ENCODE assay signal across 8 cellular contexts in genomic region chr7:99616359-99617186, GRCh38. TPM values are rescaled to one million over a fixed set of nuclear protein-coding genes. Genes with fewer than 3 reads are reported as not detected.
DNase-seq lines count a peak whose midpoint lies in the region; ATAC-seq and TF ChIP-seq lines count a peak whose summit lies in the region.

Gene ZSCAN25, plus strand, starts transcription at chr7:99616946. Its CDS starts 2,661 bp downstream, at chr7:99619607.

- peaks cover 3% of the 10 kb centered on the region; the same call in 1 of the 2 replicates for H3K9me1 ChIP-seq in IMR-90 (ENCODE audit: insufficient read depth, low read length)

- peak within 1 kb of the TSS; percentile 99 for H2AFZ ChIP-seq in IMR-90 (replicated peaks; ENCODE audit: low read length, poor library complexity)

- peak within 1 kb of the TSS; percentile 64 for H2AK5ac ChIP-seq in IMR-90 (ENCODE audit: low read depth, low read length)

- H3K4me2 ChIP-seq in IMR-90 (ENCODE audit: low read depth, low read length), result peak within 1 kb of the TSS; percentile 81

- BruUV-seq in IMR-90 (replicated peaks; lab: Mats Ljungman, UMichigan), result no TSS peak

- peak within 1 kb of the TSS; percentile 79 for H4K5ac ChIP-seq in IMR-90 (ENCODE audit: low read depth, low read length)

- H3K4me1 ChIP-seq in IMR-90 (ENCODE audit: control insufficient read depth, insufficient read depth, low read length) (no peaks in the 10 kb centered on the region), esophagus (ENCODE audit: control insufficient read depth in 2 of 2, insufficient read depth in 2 of 2, low read length in 1 of 2) (peaks cover 2% of the 10 kb centered on the region in 2 donors), mucosa of stomach (ENCODE audit: control insufficient read depth, insufficient read depth, low read length) (peaks cover 8% of the 10 kb centered on the region)

- H2BK120ac ChIP-seq in IMR-90 (ENCODE audit: low read depth, low read length), result peak within 1 kb of the TSS; percentile 75

- H2BK15ac ChIP-seq in IMR-90 (ENCODE audit: low read depth, low read length), result peak within 1 kb of the TSS; percentile 88; the same call in 1 of the 3 replicates

- peak within 1 kb of the TSS; percentile 80 for H3K9ac ChIP-seq in IMR-90 (ENCODE audit: low read depth, low read length)
- peak within 1 kb of the TSS; percentile 94 for H3K9ac ChIP-seq in mucosa of stomach (ENCODE audit: low read length)

- peak within 1 kb of the TSS; percentile 63; the same call in 1 of the 2 replicates for H3K23ac ChIP-seq in IMR-90 (ENCODE audit: low read depth, low read length)

- peak; percentile 28 for TF ChIP-seq RAD21 in IMR-90 (IDR thresholded peaks at IDR 0.05; ENCODE audit: low read length)

- peaks cover 17 to 35% of the 10 kb centered on the region in 2 experiments; a peak in 3 of 4 replicates for H3K79me1 ChIP-seq in IMR-90 (ENCODE audit: low read depth in 1 of 2, low read length in 2 of 2)

- peak within 1 kb of the TSS; percentile 68 to 100 for H4K8ac ChIP-seq in IMR-90 (ENCODE audit: low read depth in 2 of 2, low read length in 2 of 2)

- H3K18ac ChIP-seq in IMR-90 (ENCODE audit: low read depth, low read length), result peak within 1 kb of the TSS; percentile 36; the same call in 1 of the 2 replicates

- H3K36me3 ChIP-seq in IMR-90 (ENCODE audit: control insufficient read depth, insufficient read depth, low read length) (peaks cover 21% of the 10 kb centered on the region), esophagus (ENCODE audit: control insufficient read depth in 2 of 2, insufficient read depth in 2 of 2, low read length in 1 of 2) (peaks cover 7 to 15% of the 10 kb centered on the region in 2 donors), mucosa of stomach (ENCODE audit: control insufficient read depth, insufficient read depth, low read length) (peaks cover 11% of the 10 kb centered on the region)

- peak; percentile 52 for TF ChIP-seq CTCF in IMR-90 (conservative IDR thresholded peaks at IDR 0.05; ENCODE audit: low read depth, low read length)

- peak within 1 kb of the TSS; percentile 87 for H3K4ac ChIP-seq in IMR-90 (ENCODE audit: low read depth, low read length)

- WGBS in IMR-90 (ENCODE audit: extremely low coverage in 2 of 2, insufficient read length in 1 of 2), 2 experiments, result 1% methylated on average over 46 of the region's 59 CpGs; no CpG with 5 or more reads in 1 of the 2 experiments
- 0 to 1% methylated on average over 55 to 59 of the region's 59 CpGs for WGBS in esophagus, 2 donors

- no peaks in the 10 kb centered on the region for H3K27me3 ChIP-seq in IMR-90 (ENCODE audit: control insufficient read depth, insufficient read depth, low read length)
- no peaks in the 10 kb centered on the region for H3K27me3 ChIP-seq in esophagus (ENCODE audit: control insufficient read depth in 1 of 2, insufficient read depth in 2 of 2, low read length in 2 of 2)
- H3K27me3 ChIP-seq in mucosa of stomach (ENCODE audit: control insufficient read depth, insufficient read depth, low read length), result no peaks in the 10 kb centered on the region

- H3K27ac ChIP-seq in IMR-90 (ENCODE audit: insufficient read depth, low read length), result peak within 1 kb of the TSS; percentile 54
- peak within 1 kb of the TSS; percentile 65 to 86 for H3K27ac ChIP-seq in esophagus (ENCODE audit: low read depth in 2 of 2, low read length in 1 of 2)

- dilution Hi-C loops in IMR-90 (cut with HindIII; ENCODE audit: low sequenced_read_pairs, unreplicated experiment), result no loop called here

- peak within 1 kb of the TSS; percentile 97 for H2AK9ac ChIP-seq in IMR-90 (replicated peaks; ENCODE audit: low read depth, low read length, poor library complexity)

- H2BK20ac ChIP-seq in IMR-90 (ENCODE audit: low read depth, low read length), result peak within 1 kb of the TSS; percentile 27; the same call in 1 of the 2 replicates

- H4K20me1 ChIP-seq in IMR-90 (ENCODE audit: insufficient read depth, low read length), result no peaks in the 10 kb centered on the region

- intact Hi-C loops in IMR-90 (cut with micrococcal nuclease), result loop anchor here (2.0 to 5.0 kb wide), 3 partner anchors 54 to 376 kb away; partner anchors contain the start of gene ZKSCAN5

- DNase-seq in DMS114 treated with DMSO at 0.1 percent for 48 hours (lab: John Stamatoyannopoulos, UW; ENCODE audit: unreplicated experiment) (peak; percentile 82), IMR-90 (peak; percentile 92), OCI-M2 (lab: John Stamatoyannopoulos, UW; ENCODE audit: unreplicated experiment) (peak; percentile 91), activated T-cell treated with anti-CD3 and anti-CD28 coated beads for 48 hours (ENCODE audit: low read depth) (peak; percentile 83)
- peak; percentile 65 to 73 for DNase-seq in stimulated activated CD8-positive, alpha-beta memory T cell treated with anti-CD3 and anti-CD28 coated beads, Interleukin-7, amount 100 ng/mL, for 1 hour (ENCODE audit: low read depth in 2 of 2)

- POLR2A ChIA-PET in IMR-90 (lab: Charles Lee; ENCODE audit: unreplicated experiment), result interaction anchor here (0.6 to 0.7 kb wide), 3 partner anchors 10 to 486 kb away, joined by 3 to 7 read pairs (median 3); no protein-coding TSS in a partner anchor

- H3K56ac ChIP-seq in IMR-90 (ENCODE audit: extremely low read depth, insufficient read depth, low read length), result peak within 1 kb of the TSS; percentile 60; the same call in 1 of the 2 replicates

- H3K4me3 ChIP-seq in IMR-90 (ENCODE audit: insufficient read depth, low read depth, low read length) (peak within 1 kb of the TSS; percentile 63), esophagus (ENCODE audit: low read depth in 1 of 2, low read length in 2 of 2) (peak within 1 kb of the TSS; percentile 91 to 100), mucosa of stomach (ENCODE audit: low read length) (peak within 1 kb of the TSS; percentile 90)

- peak within 1 kb of the TSS; percentile 35 for H2BK5ac ChIP-seq in IMR-90 (ENCODE audit: low read depth, low read length, poor library complexity, severe bottlenecking)

- peak within 1 kb of the TSS; percentile 92 for H4K91ac ChIP-seq in IMR-90 (ENCODE audit: insufficient read depth, low read depth, low read length)

- CTCF ChIA-PET in IMR-90 (lab: Yijun Ruan, JAX), result interaction anchor here (0.6 to 1.1 kb wide), 4 partner anchors 13 to 328 kb away, joined by 3 to 4 read pairs (median 4); no protein-coding TSS in a partner anchor

- peak within 1 kb of the TSS; percentile 89 for H3K14ac ChIP-seq in IMR-90 (replicated peaks; ENCODE audit: low read depth, low read length)

- H3K9me3 ChIP-seq in IMR-90 (ENCODE audit: control insufficient read depth, insufficient read depth, low read length) (no peaks in the 10 kb centered on the region), esophagus (ENCODE audit: control insufficient read depth in 2 of 2, insufficient read depth in 1 of 2, low read depth in 1 of 2, low read length in 1 of 2) (no peaks in the 10 kb centered on the region), mucosa of stomach (ENCODE audit: control insufficient read depth, low read length) (no peaks in the 10 kb centered on the region)

- peak; percentile 72 for TF ChIP-seq POLR2A in IMR-90 (IDR thresholded peaks at IDR 0.05; ENCODE audit: low read depth, low read length)

- ATAC-seq in GM21515 (IDR thresholded peaks at IDR 0.05; ENCODE audit: unreplicated experiment), result peak; percentile 91
- ATAC-seq in IMR-90 (ENCODE audit: low read depth), result peak; percentile 96

- in situ Hi-C loops in IMR-90 (cut with MboI; ENCODE audit: low sequenced_read_pairs), result loop anchor here (5.0 kb wide), 1 partner anchor 54 kb away; no protein-coding TSS in a partner anchor

TF ChIP-seq in IMR-90, 13 proteins besides CTCF, POLR2A, EP300 and RAD21:
- TF ChIP-seq SMC3 (IDR thresholded peaks at IDR 0.05; ENCODE audit: low read depth, low read length), result peak; percentile 13; the same call in 1 of the 2 replicates
- no peak for TF ChIP-seq CEBPB (IDR thresholded peaks at IDR 0.05; ENCODE audit: low read depth, low read length)
- TF ChIP-seq FOS (IDR thresholded peaks at IDR 0.05; ENCODE audit: low read depth, low read length), result no peak
- no peak for TF ChIP-seq ELK1 (IDR thresholded peaks at IDR 0.05; ENCODE audit: borderline replicate concordance, low read depth, low read length)
- TF ChIP-seq, protein P1, sequence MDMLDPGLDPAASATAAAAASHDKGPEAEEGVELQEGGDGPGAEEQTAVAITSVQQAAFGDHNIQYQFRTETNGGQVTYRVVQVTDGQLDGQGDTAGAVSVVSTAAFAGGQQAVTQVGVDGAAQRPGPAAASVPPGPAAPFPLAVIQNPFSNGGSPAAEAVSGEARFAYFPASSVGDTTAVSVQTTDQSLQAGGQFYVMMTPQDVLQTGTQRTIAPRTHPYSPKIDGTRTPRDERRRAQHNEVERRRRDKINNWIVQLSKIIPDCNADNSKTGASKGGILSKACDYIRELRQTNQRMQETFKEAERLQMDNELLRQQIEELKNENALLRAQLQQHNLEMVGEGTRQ (IDR thresholded peaks at IDR 0.05; ENCODE audit: low read depth, low read length), result 0 out of 2 replicates have a peak, but pooled peaks have one; percentile 3

RNA-seq across cellular contexts. Expression of gene ZSCAN25, which starts in this region (rescaled TPM):
- 9.0 and 9.2 TPM in 2 replicates for total RNA-seq in IMR-90 (2012; rRNA removed)
- 6.2 TPM in 2 replicates for polyA plus RNA-seq in IMR-90 (2012; rRNA removed)
- 4.7 and 5.4 TPM in 2 replicates for polyA plus RNA-seq in IMR-90 (2012; cell fraction: cytosol; rRNA removed)
- 14.3 and 16.5 TPM in 2 replicates for polyA plus RNA-seq in IMR-90 (2012; cell fraction: nucleus; rRNA removed; ENCODE audit: low replicate concordance)
- 1 to 10 TPM; 4.4 to 4.5 TPM for polyA plus RNA-seq in esophagus

Comparison
In these comparisons a context has a peak if more than half of its experiments do, and no peak if none do; other contexts are left out.
1. Peak in every context shown above with its lines: DNase-seq, ATAC-seq, H3K4me3 ChIP-seq and H3K27ac ChIP-seq.